ENCODE assay signal across 22 cellular contexts in the genomic region with DNA sequence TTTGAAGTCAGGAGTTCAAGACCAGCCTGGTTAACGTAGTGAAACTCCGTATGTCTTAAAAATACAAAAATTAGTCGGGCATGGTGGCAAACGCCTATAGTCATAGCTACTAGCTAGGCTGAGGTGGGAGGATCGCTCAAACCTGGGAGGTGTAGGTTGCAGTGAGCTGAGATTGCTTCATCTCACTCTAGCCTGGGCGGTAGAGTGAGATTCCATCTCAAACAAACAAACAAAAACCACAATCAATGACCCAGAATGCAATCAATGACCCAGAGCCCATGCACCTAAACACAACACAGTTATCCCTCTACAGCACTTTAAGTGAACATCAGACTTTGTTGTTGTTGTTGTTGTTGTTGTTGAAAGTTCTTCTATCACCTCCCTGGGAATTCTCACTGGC.
A peak's percentile ranks its signal among the peaks of the same experiment; 100 is the strongest.
DNase-seq lines count a peak whose midpoint lies in the region; ATAC-seq and TF ChIP-seq lines count a peak whose summit lies in the region.
"Had no signal": no experiment of that assay in that cellular context is flagged by ENCODE, and none has a peak within 500 bp of the region (broad histone marks: within the 10 kb centered on the region; RNA-seq: fewer than 3 reads in every experiment).

No MANE protein-coding gene starts in this region.

- no peak overlapping the region for H3K9ac ChIP-seq in Loucy (ENCODE audit: low read depth, low read length, poor library complexity, severe bottlenecking)
- H3K9ac ChIP-seq in endodermal cell (ENCODE audit: extremely low read depth, low read length, poor library complexity, severe bottlenecking): no peak overlapping the region
- H3K9ac ChIP-seq: BLaER1 treated with 17β-estradiol and CSF1 and Interleukin-3, amounts not matched to agents 10 nM and 100 nM; SK-N-SH had no signal

- no peaks in the 10 kb centered on the region for H4K20me1 ChIP-seq in GM23338 (replicated peaks; ENCODE audit: insufficient read depth)
- H4K20me1 ChIP-seq in Loucy (ENCODE audit: insufficient read depth, low read length, poor library complexity, severe bottlenecking): no peaks in the 10 kb centered on the region
- H4K20me1 ChIP-seq: BLaER1 treated with 17β-estradiol and CSF1 and Interleukin-3, amounts not matched to agents 10 nM and 100 nM had no signal

- ATAC-seq in GM23338 (no peak), right lobe of liver (peak; percentile 93 to 97 (median 94)), GM19452 (IDR thresholded peaks at IDR 0.05; ENCODE audit: unreplicated experiment) (no peak)

- H2AFZ ChIP-seq in GM23338 (peak overlapping the region; percentile 74; the same call in 1 of the 2 replicates), Loucy (ENCODE audit: low read length) (peak overlapping the region; percentile 85)

- peaks cover 19% of the 10 kb centered on the region for H3K9me2 ChIP-seq in GM23338 (ENCODE audit: insufficient read depth)
- no peaks in the 10 kb centered on the region for H3K9me2 ChIP-seq in Loucy (replicated peaks; ENCODE audit: low read depth, low read length)
- H3K9me2 ChIP-seq: SK-N-SH had no signal

- POLR2A ChIA-PET in RWPE1 (lab: Yijun Ruan, JAX; ENCODE audit: low non-redundant PET): no interaction called here

- H3F3A ChIP-seq in GM23338 (replicated peaks; ENCODE audit: low read depth) (no peaks in the 10 kb centered on the region), Loucy (ENCODE audit: low read depth) (no peaks in the 10 kb centered on the region)

- TF ChIP-seq POLR2A in right lobe of liver (IDR thresholded peaks at IDR 0.05): no peak

- 91 to 94% methylated on average over 3 to 6 of the region's 6 CpGs for WGBS in endodermal cell (ENCODE audit: insufficient coverage in 1 of 2, insufficient read length in 1 of 2), 2 experiments
- WGBS in right lobe of liver (ENCODE audit: insufficient coverage, low coverage, low lambda C conversion rate, missing lambda C conversion rate): 38% methylated on average over 6 of the region's 6 CpGs

- H3K27ac ChIP-seq in GM23338 (ENCODE audit: low read depth) (no peak overlapping the region), endodermal cell (ENCODE audit: low read depth, low read length) (no peak overlapping the region), right lobe of liver (no peak overlapping the region), RWPE1 (no peak overlapping the region)
- H3K27ac ChIP-seq: BLaER1 treated with 17β-estradiol and CSF1 and Interleukin-3, amounts not matched to agents 10 nM and 100 nM had no signal

- H3K4me2 ChIP-seq in GM23338 (no peak overlapping the region), Loucy (ENCODE audit: low read depth, low read length, poor library complexity, severe bottlenecking) (no peak overlapping the region)
- H3K4me2 ChIP-seq: BLaER1 treated with 17β-estradiol and CSF1 and Interleukin-3, amounts not matched to agents 10 nM and 100 nM; SK-N-SH had no signal

- no peak overlapping the region for H3K4me3 Mint-ChIP-seq in GM23338
- no peak overlapping the region for H3K4me3 Mint-ChIP-seq in endodermal cell
- H3K4me3 Mint-ChIP-seq: HFFc6, IgD-negative memory B cell had no signal

- H3K9me3 ChIP-seq in Loucy (ENCODE audit: insufficient read depth, low read depth, low read length) (no peaks in the 10 kb centered on the region), endodermal cell (ENCODE audit: control insufficient read depth, low read length) (no peaks in the 10 kb centered on the region), right lobe of liver (no peaks in the 10 kb centered on the region)
- H3K9me3 ChIP-seq: SK-N-SH had no signal

- H3K36me3 ChIP-seq in GM23338 (ENCODE audit: insufficient read depth): no peaks in the 10 kb centered on the region; the same call in 1 of the 2 replicates
- H3K36me3 ChIP-seq in Loucy (ENCODE audit: insufficient read depth, low read length): no peaks in the 10 kb centered on the region
- no peaks in the 10 kb centered on the region for H3K36me3 ChIP-seq in endodermal cell (ENCODE audit: control insufficient read depth, insufficient read depth, low read length)
- no peaks in the 10 kb centered on the region for H3K36me3 ChIP-seq in right lobe of liver
- H3K36me3 ChIP-seq: BLaER1 treated with 17β-estradiol and CSF1 and Interleukin-3, amounts not matched to agents 10 nM and 100 nM had no signal

- CTCF ChIA-PET in RWPE1 (lab: Yijun Ruan, JAX): interaction anchor here (0.6 to 0.9 kb wide), 3 partner anchors 22 to 101 kb away, joined by 3 to 5 read pairs (median 3); no protein-coding TSS in a partner anchor

- no peaks in the 10 kb centered on the region; the same call in 2 of the 3 replicates for H3K36me3 Mint-ChIP-seq in GM23338 (ENCODE audit: low read depth)
- H3K36me3 Mint-ChIP-seq in endodermal cell (ENCODE audit: low read depth): no peaks in the 10 kb centered on the region
- H3K36me3 Mint-ChIP-seq: IgD-negative memory B cell had no signal

- H3K79me2 ChIP-seq in GM23338 (replicated peaks; ENCODE audit: insufficient read depth) (no peaks in the 10 kb centered on the region), Loucy (ENCODE audit: insufficient read depth, low read length) (no peaks in the 10 kb centered on the region)

- TF ChIP-seq CTCF in GM23338 (conservative IDR thresholded peaks at IDR 0.05; ENCODE audit: low read depth in 2 of 2): no peak
- TF ChIP-seq CTCF in Loucy (conservative IDR thresholded peaks at IDR 0.05; ENCODE audit: low read length): no peak
- no peak for TF ChIP-seq CTCF in endodermal cell (conservative IDR thresholded peaks at IDR 0.05)
- no peak for TF ChIP-seq CTCF in right lobe of liver (IDR thresholded peaks at IDR 0.05)
- no peak for TF ChIP-seq CTCF in RWPE1 (conservative IDR thresholded peaks at IDR 0.05; ENCODE audit: low read depth)

- H3K4me3 ChIP-seq in GM23338 (no peak overlapping the region), Loucy (ENCODE audit: low read length, poor library complexity, severe bottlenecking) (no peak overlapping the region), endodermal cell (ENCODE audit: low read length) (no peak overlapping the region), right lobe of liver (no peak overlapping the region)
- H3K4me3 ChIP-seq: BLaER1 treated with 17β-estradiol and CSF1 and Interleukin-3, amounts not matched to agents 10 nM and 100 nM had no signal

- peaks cover 1% of the 10 kb centered on the region for H3K27me3 Mint-ChIP-seq in GM23338 (ENCODE audit: insufficient read depth, low read depth, poor library complexity)
- H3K27me3 Mint-ChIP-seq in endodermal cell (ENCODE audit: insufficient read depth): no peaks in the 10 kb centered on the region
- H3K27me3 Mint-ChIP-seq: IgD-negative memory B cell had no signal

- no peaks in the 10 kb centered on the region for H3K27me3 ChIP-seq in GM23338 (ENCODE audit: insufficient read depth)
- no peaks in the 10 kb centered on the region for H3K27me3 ChIP-seq in Loucy (ENCODE audit: insufficient read depth, low read length, poor library complexity, severe bottlenecking)
- H3K27me3 ChIP-seq in endodermal cell (ENCODE audit: control insufficient read depth, insufficient read depth, low read length, poor library complexity, severe bottlenecking): peaks cover 8% of the 10 kb centered on the region
- no peaks in the 10 kb centered on the region for H3K27me3 ChIP-seq in right lobe of liver
- H3K27me3 ChIP-seq: BLaER1 treated with 17β-estradiol and CSF1 and Interleukin-3, amounts not matched to agents 10 nM and 100 nM had no signal

- no peaks in the 10 kb centered on the region; the same call in 1 of the 2 replicates for H3K4me1 ChIP-seq in GM23338 (ENCODE audit: insufficient read depth)
- H3K4me1 ChIP-seq in Loucy (ENCODE audit: insufficient read depth, low read length, poor library complexity, severe bottlenecking): peaks cover 50% of the 10 kb centered on the region
- H3K4me1 ChIP-seq in endodermal cell (ENCODE audit: control insufficient read depth, insufficient read depth, low read length): peaks cover 3% of the 10 kb centered on the region
- peaks cover 0 to 9% (median 2%) of the 10 kb centered on the region in 4 donors for H3K4me1 ChIP-seq in right lobe of liver

- DNase-seq in GM23338 (ENCODE audit: low spot score): no peak
- no peak for DNase-seq in endodermal cell
- peak in 1 of 3 donors; percentile 25 for DNase-seq in right lobe of liver
- no peak for DNase-seq in activated CD4-positive, alpha-beta T cell treated with anti-CD3 and anti-CD28 coated beads for 1 hour
- DNase-seq in RWPE1 (ENCODE audit: low spot score): no peak
- no peak for DNase-seq in T-helper 1 cell
- DNase-seq: DMS 273 treated with DMSO at 0.1 percent for 48 hours; GF-D8; HFFc6; MV-4-11; NCI-H1417; NCI-H187; NCI-H2107; NCI-H510A; NCI-H748 treated with DMSO at 0.1 percent for 48 hours; NK-92 treated with Interleukin-12 subunit alpha and Interleukin-12 subunit beta, amount 100 ng/mL, for 24 hours; SHP77 treated with DMSO at 0.1 percent for 48 hours; SK-N-SH had no signal

- H3K9me3 Mint-ChIP-seq in GM23338 (peaks cover 8% of the 10 kb centered on the region; the same call in 2 of the 3 replicates), endodermal cell (no peaks in the 10 kb centered on the region)
- H3K9me3 Mint-ChIP-seq: HFFc6, IgD-negative memory B cell had no signal

- H3K4me1 Mint-ChIP-seq in GM23338 (peaks cover 8% of the 10 kb centered on the region), endodermal cell (peaks cover 32% of the 10 kb centered on the region)
- H3K4me1 Mint-ChIP-seq: IgD-negative memory B cell had no signal

- H3K27ac Mint-ChIP-seq in GM23338: no peak overlapping the region
- peak overlapping the region; percentile 8 for H3K27ac Mint-ChIP-seq in endodermal cell
- H3K27ac Mint-ChIP-seq: HFFc6, IgD-negative memory B cell had no signal

- intact Hi-C loops in right lobe of liver (cut with DNase I): no loop called here

TF ChIP-seq in GM23338, 12 proteins besides CTCF, POLR2A, EP300 and RAD21 (continues in another document):
- no peak for TF ChIP-seq NANOG (IDR thresholded peaks at IDR 0.05; ENCODE audit: borderline replicate concordance)

Comparison
In these comparisons a context has a peak if more than half of its experiments do, and no peak if none do; other contexts are left out.
1. ATAC-seq: peak in right lobe of liver (4 of 4); none in GM23338 (single experiment) and GM19452 (single experiment).